ENCODE assay signal across 10 cellular contexts in the genomic region with DNA sequence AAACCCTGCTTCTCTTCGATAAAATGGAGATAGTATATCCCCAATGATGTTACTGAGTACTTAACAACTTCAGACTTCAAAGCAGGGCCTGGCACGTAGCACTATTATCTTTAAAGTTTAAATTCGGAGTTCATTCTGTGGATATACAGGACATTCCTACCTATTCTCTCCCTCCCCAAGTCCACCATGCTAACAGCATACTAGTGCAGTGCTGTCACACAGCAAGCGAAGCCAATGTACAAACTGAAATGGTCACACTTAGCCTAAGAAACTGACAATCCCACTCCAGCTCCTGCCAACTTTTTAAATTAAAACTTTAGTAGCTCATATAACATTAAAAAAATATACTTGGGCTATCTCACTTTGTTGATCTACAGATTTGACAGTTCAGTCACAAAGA. TPM values are rescaled to one million over a fixed set of nuclear protein-coding genes. Genes with fewer than 3 reads are reported as not detected.
DNase-seq lines count a peak whose midpoint lies in the region; ATAC-seq and TF ChIP-seq lines count a peak whose summit lies in the region.
"Had no signal": no experiment of that assay in that cellular context is flagged by ENCODE, and none has a peak within 500 bp of the region (broad histone marks: within the 10 kb centered on the region; RNA-seq: fewer than 3 reads in every experiment).

No MANE protein-coding gene starts in this region.

- ATAC-seq in GM18498 (IDR thresholded peaks at IDR 0.05; ENCODE audit: unreplicated experiment), result no peak

- no peak for TF ChIP-seq CTCF in VCaP (conservative IDR thresholded peaks at IDR 0.05)

- DNase-seq in DMS53 (lab: John Stamatoyannopoulos, UW), result peak; percentile 36
- DNase-seq in DMS53 treated with DMSO at 0.1 percent for 48 hours (lab: John Stamatoyannopoulos, UW; ENCODE audit: unreplicated experiment), result no peak
- DNase-seq in anterior cingulate cortex (lab: John Stamatoyannopoulos, UW), result no peak
- DNase-seq in HT-29 (ENCODE audit: low spot score), result no peak
- DNase-seq: activated CD8-positive, alpha-beta memory T cell treated with anti-CD3 and anti-CD28 coated beads, Interleukin-2, amount 50 U/mL, for 48 hours; kidney glomerular epithelial cell had no signal

- H3K9me3 ChIP-seq in iPS-15b (ENCODE audit: control insufficient read depth, insufficient read depth, low read length) (no peaks in the 10 kb centered on the region), stomach smooth muscle (ENCODE audit: control insufficient read depth in 2 of 2, low read length in 2 of 2) (no peaks in the 10 kb centered on the region)

- H3K4me1 ChIP-seq in iPS-15b (ENCODE audit: control insufficient read depth, insufficient read depth, low read length), result peaks cover 6% of the 10 kb centered on the region
- peaks cover 22% of the 10 kb centered on the region for H3K4me1 ChIP-seq in stomach smooth muscle (ENCODE audit: control insufficient read depth, insufficient read depth, low read length)

- no peak overlapping the region for H3K9ac ChIP-seq in iPS-15b (ENCODE audit: low read depth, low read length)
- peak overlapping the region in 1 of 2 donors; percentile 88 for H3K9ac ChIP-seq in stomach smooth muscle (ENCODE audit: low read length in 2 of 2)

- H3K36me3 ChIP-seq in iPS-15b (ENCODE audit: control insufficient read depth, insufficient read depth, low read length), result no peaks in the 10 kb centered on the region
- H3K36me3 ChIP-seq in stomach smooth muscle (ENCODE audit: control insufficient read depth in 2 of 2, insufficient read depth in 2 of 2, low read length in 2 of 2), result no peaks in the 10 kb centered on the region

- peak overlapping the region; percentile 81 for H3K4me3 ChIP-seq in iPS-15b (ENCODE audit: low read depth, low read length)
- H3K4me3 ChIP-seq in stomach smooth muscle (ENCODE audit: low read length in 2 of 2), result peak overlapping the region in 1 of 2 donors; percentile 86

- H3K27ac ChIP-seq in VCaP (peak overlapping the region; percentile 89), stomach smooth muscle (ENCODE audit: low read length) (peak overlapping the region; percentile 90)

- H3K27me3 ChIP-seq in iPS-15b (ENCODE audit: control insufficient read depth, insufficient read depth, low read length), result no peaks in the 10 kb centered on the region
- H3K27me3 ChIP-seq in stomach smooth muscle (ENCODE audit: control insufficient read depth in 1 of 2, insufficient read depth in 2 of 2, low read length in 2 of 2), result no peaks in the 10 kb centered on the region

RNA-seq across cellular contexts. Expression of a gene that starts 1.2 kb away (rescaled TPM):
- total RNA-seq in HT-29 (2014; rRNA removed; shearing (Covaris generic)), result 33.4 and 33.7 TPM in 2 replicates

RNA-seq across cellular contexts. Expression of a gene that starts 2.5 kb away (rescaled TPM):
- total RNA-seq in HT-29 (2014; rRNA removed; shearing (Covaris generic)), result 501 and 503 TPM in 2 replicates

RNA-seq across cellular contexts. Expression of a gene that starts 53.4 kb away (rescaled TPM):
- 17.3 and 18.7 TPM in 2 replicates for total RNA-seq in HT-29 (2014; rRNA removed; shearing (Covaris generic))
